Comparison of ENCODE assay signal across 20 cellular contexts in the genomic region with DNA sequence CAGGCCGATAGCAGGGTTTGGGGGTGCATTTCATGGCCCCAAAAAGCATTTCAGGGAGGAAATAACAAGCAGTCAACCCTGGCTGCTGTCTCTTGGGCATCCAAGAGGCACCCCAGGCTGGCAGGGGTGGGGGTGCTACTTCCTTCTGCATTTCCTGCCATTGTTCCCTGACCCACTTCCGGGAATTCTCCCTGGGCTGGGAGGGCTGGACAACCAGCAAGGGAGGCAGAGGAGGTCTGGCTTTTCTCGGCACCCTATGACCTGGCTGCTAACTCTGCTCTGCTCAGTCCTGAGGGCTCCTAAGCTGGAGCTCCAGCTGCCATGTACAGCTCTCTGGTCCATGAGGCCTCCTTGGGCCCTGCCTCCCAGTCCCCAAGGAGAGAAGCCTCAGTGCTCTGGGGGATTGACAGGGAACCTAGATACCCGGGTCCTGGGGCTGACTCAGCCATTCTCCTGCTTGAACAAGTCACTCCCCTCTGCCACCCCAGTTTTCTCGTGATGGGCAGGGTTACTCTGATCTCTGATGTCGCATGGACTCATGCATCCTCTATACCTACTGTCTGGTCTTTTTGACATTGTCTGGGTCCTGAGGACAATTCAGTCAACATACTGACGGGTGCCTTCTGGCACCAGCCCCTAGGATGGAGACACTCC. TPM values are rescaled to one million over a fixed set of nuclear protein-coding genes. Genes with fewer than 3 reads are reported as not detected.
DNase-seq lines count a peak whose midpoint lies in the region; ATAC-seq and TF ChIP-seq lines count a peak whose summit lies in the region.
"Had no signal": no experiment of that assay in that cellular context is flagged by ENCODE, and none has a peak within 500 bp of the region (broad histone marks: within the 10 kb centered on the region; RNA-seq: fewer than 3 reads in every experiment).

No MANE protein-coding gene starts in this region.

- H3K4me3 ChIP-seq in BLaER1 (no peak overlapping the region), body of pancreas (no peak overlapping the region), left ventricle myocardium inferior (no peak overlapping the region)
- H3K4me3 ChIP-seq: HAP-1, suprapubic skin had no signal

- peak overlapping the region; percentile 73 for H3K27ac ChIP-seq in BLaER1
- H3K27ac ChIP-seq in body of pancreas = peak overlapping the region in 1 of 4 donors; percentile 31
- peak overlapping the region; percentile 89 for H3K27ac ChIP-seq in left ventricle myocardium inferior (replicated peaks)
- H3K27ac ChIP-seq: suprapubic skin had no signal

- ATAC-seq in body of pancreas = peak; percentile 31
- ATAC-seq in omental fat pad (ENCODE audit: low FRiP score) = peak; percentile 42
- ATAC-seq in HG03439 (IDR thresholded peaks at IDR 0.05; ENCODE audit: unreplicated experiment) = no peak

- intact Hi-C loops in body of pancreas (cut with DNase I) (no loop called here), left ventricle myocardium inferior (cut with micrococcal nuclease) (no loop called here)

- H3K9me3 ChIP-seq in BLaER1 (no peaks in the 10 kb centered on the region), body of pancreas (no peaks in the 10 kb centered on the region), left ventricle myocardium inferior (replicated peaks) (no peaks in the 10 kb centered on the region)
- H3K9me3 ChIP-seq: HAP-1, suprapubic skin had no signal

- peak overlapping the region; percentile 7; the same call in 1 of the 2 replicates for H3K9ac ChIP-seq in BLaER1

- 51 to 70% methylated on average over 5 to 7 of the region's 7 CpGs for WGBS in body of pancreas, 2 donors

- peak overlapping the region; percentile 79 for H3K4me2 ChIP-seq in BLaER1

- H3K27me3 ChIP-seq in BLaER1 (no peaks in the 10 kb centered on the region), body of pancreas (no peaks in the 10 kb centered on the region), left ventricle myocardium inferior (ENCODE audit: low read depth) (no peaks in the 10 kb centered on the region)
- H3K27me3 ChIP-seq: suprapubic skin had no signal

- DNase-seq in body of pancreas = no peak
- peak; percentile 32 for DNase-seq in left ventricle myocardium inferior
- DNase-seq in omental fat pad (ENCODE audit: low spot score) = no peak
- DNase-seq in NCI-H2029 (lab: John Stamatoyannopoulos, UW) = no peak
- DNase-seq in amygdala (lab: John Stamatoyannopoulos, UW) = no peak
- no peak for DNase-seq in MV-4-11 (lab: John Stamatoyannopoulos, UW)
- DNase-seq: ACHN; activated CD4-positive, alpha-beta T cell treated with anti-CD3 and anti-CD28 coated beads for 1 hour; activated naive CD8-positive, alpha-beta T cell treated with anti-CD3 and anti-CD28 coated beads for 36 hours; COR-L47; foreskin fibroblast; NCI-H1048; NCI-H2227 treated with DMSO at 0.1 percent for 48 hours; small intestine; SW 1271 had no signal

- H3K36me3 ChIP-seq in BLaER1 = no peaks in the 10 kb centered on the region
- no peaks in the 10 kb centered on the region for H3K36me3 ChIP-seq in body of pancreas (replicated peaks in 1 of 2; ENCODE audit: insufficient read depth in 1 of 2, low read depth in 2 of 2)
- H3K36me3 ChIP-seq in left ventricle myocardium inferior = no peaks in the 10 kb centered on the region
- H3K36me3 ChIP-seq: HAP-1, suprapubic skin had no signal

- peak in 1 of 3 donors; percentile 19 for TF ChIP-seq POLR2A in body of pancreas (IDR thresholded peaks at IDR 0.05)

- H4K20me1 ChIP-seq in BLaER1 = no peaks in the 10 kb centered on the region

- H3K4me1 ChIP-seq in BLaER1 = peaks cover 16% of the 10 kb centered on the region
- H3K4me1 ChIP-seq in body of pancreas = no peaks in the 10 kb centered on the region
- peaks cover 99% of the 10 kb centered on the region for H3K4me1 ChIP-seq in left ventricle myocardium inferior
- H3K4me1 ChIP-seq: HAP-1 had no signal

- no peak for TF ChIP-seq CTCF in body of pancreas (IDR thresholded peaks at IDR 0.05)
- no peak for TF ChIP-seq CTCF in left ventricle myocardium inferior (IDR thresholded peaks at IDR 0.05; ENCODE audit: borderline replicate concordance)
- TF ChIP-seq CTCF in omental fat pad (IDR thresholded peaks at IDR 0.05) = no peak

RNA-seq across cellular contexts. Expression of a gene that starts 47.2 kb away (rescaled TPM):
- total RNA-seq in body of pancreas = 10 to 100 TPM in 1 of 2 donors, 1 to 10 TPM in 1; 3.1 to 10.9 TPM
- 48.2 TPM for total RNA-seq in left ventricle myocardium inferior
- total RNA-seq in omental fat pad = 10 to 100 TPM in 3 of 4 donors, 1 to 10 TPM in 1; 7.9 to 70.5 (median 17.8) TPM
- total RNA-seq: OCI-LY7 had no signal
